In genomic region chrX:2654436-2655340, GRCh38 we compare ENCODE assay signal across 1 cellular context.
A peak's percentile ranks its signal among the peaks of the same experiment; 100 is the strongest.
TF ChIP-seq lines count a peak whose summit lies in the region.

No MANE protein-coding gene starts in this region.

TF ChIP-seq in HepG2, 621 proteins besides CTCF, POLR2A, EP300 and RAD21 (continued from another document and continues in another):
- TF ChIP-seq ZBTB39 (CRISPR knock-in tag; IDR thresholded peaks at IDR 0.05), result peak; percentile 41; the same call in 1 of the 2 replicates
- TF ChIP-seq AHDC1 (CRISPR knock-in tag; IDR thresholded peaks at IDR 0.05; ENCODE audit: borderline replicate concordance), result 0 out of 2 replicates have a peak, but pooled peaks have one; percentile 64
- TF ChIP-seq MXI1 (IDR thresholded peaks at IDR 0.05; ENCODE audit: borderline replicate concordance, low read depth, low read length), result peak; percentile 19; the same call in 1 of the 3 replicates
- no peak for TF ChIP-seq MAFK (conservative IDR thresholded peaks at IDR 0.05 in 1 of 2, IDR thresholded peaks at IDR 0.05 in 1 of 2; ENCODE audit: low read length in 2 of 2)
- TF ChIP-seq KDM3A (CRISPR knock-in tag; IDR thresholded peaks at IDR 0.05; ENCODE audit: low read depth), result peak; percentile 61; the same call in 1 of the 2 replicates
- TF ChIP-seq ZNF770 (CRISPR knock-in tag; IDR thresholded peaks at IDR 0.05), result peak; percentile 99
- peak; percentile 22 for TF ChIP-seq ZNF407 (CRISPR knock-in tag; IDR thresholded peaks at IDR 0.05; ENCODE audit: not compliant biosample characterization)
- TF ChIP-seq SP2 (CRISPR knock-in tag; IDR thresholded peaks at IDR 0.05), result no peak
- peak; percentile 38 for TF ChIP-seq STAG1 (CRISPR knock-in tag; IDR thresholded peaks at IDR 0.05)
- no peak for TF ChIP-seq CEBPB (IDR thresholded peaks at IDR 0.05; ENCODE audit: borderline replicate concordance, low read depth, low read length)
- TF ChIP-seq POGZ (CRISPR knock-in tag; IDR thresholded peaks at IDR 0.05), result no peak
- TF ChIP-seq ZNF740 (CRISPR knock-in tag; IDR thresholded peaks at IDR 0.05), result no peak
- TF ChIP-seq HNF4G (IDR thresholded peaks at IDR 0.05; ENCODE audit: borderline replicate concordance, low read depth, low read length), result peak; percentile 67
- TF ChIP-seq HNF4G (CRISPR knock-in tag; IDR thresholded peaks at IDR 0.05; ENCODE audit: borderline replicate concordance, low read depth), result peak; percentile 60; the same call in 1 of the 2 replicates
- peak; percentile 46; the same call in 1 of the 2 replicates for TF ChIP-seq MLX (CRISPR knock-in tag; IDR thresholded peaks at IDR 0.05)
- no peak for TF ChIP-seq CC2D1A (CRISPR knock-in tag; IDR thresholded peaks at IDR 0.05)
- peak; percentile 44 for TF ChIP-seq TEAD3 (CRISPR knock-in tag; optimal IDR thresholded peaks at IDR 0.05; ENCODE audit: borderline replicate concordance)
- TF ChIP-seq UBTF (CRISPR knock-in tag; IDR thresholded peaks at IDR 0.05), result 0 out of 2 replicates have a peak, but pooled peaks have one; percentile 38
- no peak for TF ChIP-seq SUZ12 (IDR thresholded peaks at IDR 0.05; ENCODE audit: low read depth, low read length)
- TF ChIP-seq ZNF230 (CRISPR knock-in tag; IDR thresholded peaks at IDR 0.05), result 0 out of 2 replicates have a peak, but pooled peaks have one; percentile 60
- 0 out of 2 replicates have a peak, but pooled peaks have one; percentile 33 for TF ChIP-seq ZNF552 (CRISPR knock-in tag; IDR thresholded peaks at IDR 0.05; ENCODE audit: borderline replicate concordance)
- peak; percentile 27; the same call in 1 of the 2 replicates for TF ChIP-seq SRY (CRISPR knock-in tag; IDR thresholded peaks at IDR 0.05)
- no peak for TF ChIP-seq ZNF563 (CRISPR knock-in tag; IDR thresholded peaks at IDR 0.05)
- peak; percentile 22; the same call in 1 of the 2 replicates for TF ChIP-seq TCF7 (IDR thresholded peaks at IDR 0.05; ENCODE audit: low read depth)
- 0 out of 2 replicates have a peak, but pooled peaks have one; percentile 31 for TF ChIP-seq FOXJ3 (CRISPR knock-in tag; IDR thresholded peaks at IDR 0.05; ENCODE audit: borderline replicate concordance)
- TF ChIP-seq CREM (IDR thresholded peaks at IDR 0.05), result peak; percentile 57; the same call in 1 of the 2 replicates
- TF ChIP-seq CREM (CRISPR knock-in tag; IDR thresholded peaks at IDR 0.05), result no peak
